Comparison of ENCODE assay signal across 19 cellular contexts in genomic region chr2:133788391-133788790, GRCh38.
DNase-seq lines count a peak whose midpoint lies in the region; ATAC-seq and TF ChIP-seq lines count a peak whose summit lies in the region.
"Had no signal": no experiment of that assay in that cellular context is flagged by ENCODE, and none has a peak within 500 bp of the region (broad histone marks: within the 10 kb centered on the region; RNA-seq: fewer than 3 reads in every experiment).

No MANE protein-coding gene starts in this region.

- ATAC-seq in heart right ventricle = no peak
- ATAC-seq: GM12878 had no signal

- WGBS in heart right ventricle, 2 donors = 36 to 48% methylated on average over 1 of the region's 1 CpG

- DNase-seq in ELR (ENCODE audit: low read depth) (peak; percentile 69), NCI-H226 (peak; percentile 21), foreskin fibroblast (peak; percentile 65 to 66), heart right ventricle (no peak), caudate nucleus (lab: John Stamatoyannopoulos, UW) (no peak), NCI-H1694 treated with DMSO at 0.1 percent for 48 hours (lab: John Stamatoyannopoulos, UW) (no peak), NOMO-1 (lab: John Stamatoyannopoulos, UW; ENCODE audit: unreplicated experiment in 2 of 2) (no peak)
- DNase-seq: ACHN; Calu3; CD4-positive, alpha-beta memory T cell; DMS53; GOT3; Karpas-422; MM.1S; NCI-H1092 treated with DMSO at 0.1 percent for 48 hours; NCI-H2227 treated with DMSO at 0.1 percent for 48 hours; NCI-H524 treated with DMSO at 0.1 percent for 48 hours; SHP77 treated with DMSO at 0.1 percent for 48 hours had no signal

- H3K36me3 ChIP-seq in heart right ventricle = no peaks in the 10 kb centered on the region

- no peaks in the 10 kb centered on the region for H3K4me1 ChIP-seq in heart right ventricle

- peaks cover 0 to 9% (median 0%) of the 10 kb centered on the region in 11 donors for H3K9me3 ChIP-seq in heart right ventricle

- H3K4me3 ChIP-seq in foreskin fibroblast (ENCODE audit: low read depth in 1 of 2, low read length in 2 of 2) = no peak overlapping the region
- H3K4me3 ChIP-seq in heart right ventricle = no peak overlapping the region
- H3K4me3 ChIP-seq: GM12878 had no signal

- TF ChIP-seq CTCF in foreskin fibroblast (IDR thresholded peaks at IDR 0.05; ENCODE audit: low read depth, low read length) (no peak), heart right ventricle (IDR thresholded peaks at IDR 0.05) (no peak)

- intact Hi-C loops in heart right ventricle (cut with DNase I) = loop anchor here in 2 of 10 donors (10.0 kb wide), 2 partner anchors 224 to 524 kb away; partner anchors contain the start of gene NCKAP5 (in 1 of the 2)

- no peak overlapping the region for H3K27ac ChIP-seq in heart right ventricle
- no peak overlapping the region for H3K27ac ChIP-seq in caudate nucleus (ENCODE audit: low read depth, low read length)

- H3K27me3 ChIP-seq in heart right ventricle = no peaks in the 10 kb centered on the region

Comparison
In these comparisons a context has a peak if more than half of its experiments do, and no peak if none do; other contexts are left out.
1. DNase-seq: peak in ELR (single experiment), NCI-H226 (single experiment) and foreskin fibroblast (2 of 2); none in heart right ventricle (0 of 2), caudate nucleus (0 of 61), NCI-H1694 treated with DMSO at 0.1 percent for 48 hours (single experiment) and NOMO-1 (0 of 2).